Comparison of ENCODE assay signal across 27 cellular contexts in genomic region chr15:100216177-100216576, GRCh38.
DNase-seq lines count a peak whose midpoint lies in the region; ATAC-seq, FAIRE-seq and TF ChIP-seq lines count a peak whose summit lies in the region.
"Had no signal": no experiment of that assay in that cellular context is flagged by ENCODE, and none has a peak within 500 bp of the region (broad histone marks: within the 10 kb centered on the region; RNA-seq: fewer than 3 reads in every experiment).

No MANE protein-coding gene starts in this region.

- H3K27ac ChIP-seq in coronary artery (peak overlapping the region; percentile 69 to 75), lower lobe of right lung (peak overlapping the region; percentile 46), small intestine (ENCODE audit: low read depth in 1 of 2, low read length in 1 of 2) (no peak overlapping the region), brain microvascular endothelial cell (no peak overlapping the region)
- H3K27ac ChIP-seq: SJCRH30, VCaP had no signal

- peak overlapping the region; percentile 15 for H3K4me3 ChIP-seq in coronary artery
- H3K4me3 ChIP-seq in lower lobe of right lung = no peak overlapping the region
- H3K4me3 ChIP-seq in small intestine (ENCODE audit: low read depth in 1 of 2, low read length in 2 of 2) = no peak overlapping the region
- H3K4me3 ChIP-seq in brain microvascular endothelial cell (ENCODE audit: low read depth, low read length) = no peak overlapping the region
- H3K4me3 ChIP-seq: Peyer's patch, SJCRH30, skin epidermis had no signal

- intact Hi-C loops in left cardiac atrium (cut with DNase I) (no loop called here), lower lobe of right lung (cut with DNase I) (no loop called here)

- 19 to 58% (median 32%) methylated on average over 8 of the region's 8 CpGs for WGBS in small intestine, 3 donors

- H3K36me3 ChIP-seq in lower lobe of right lung (no peaks in the 10 kb centered on the region), small intestine (ENCODE audit: control insufficient read depth in 2 of 2, insufficient read depth in 2 of 2, low read length in 2 of 2) (no peaks in the 10 kb centered on the region), brain microvascular endothelial cell (replicated peaks) (no peaks in the 10 kb centered on the region)
- H3K36me3 ChIP-seq: Peyer's patch, SJCRH30 had no signal

- H3K27me3 ChIP-seq in lower lobe of right lung (ENCODE audit: low read depth) = no peaks in the 10 kb centered on the region
- H3K27me3 ChIP-seq in small intestine (ENCODE audit: control insufficient read depth in 2 of 2, insufficient read depth in 2 of 2, low read length in 2 of 2) = no peaks in the 10 kb centered on the region
- H3K27me3 ChIP-seq in brain microvascular endothelial cell (replicated peaks) = no peaks in the 10 kb centered on the region
- H3K27me3 ChIP-seq: Peyer's patch, SJCRH30 had no signal

- DNase-seq in coronary artery (ENCODE audit: low spot score) (no peak), left cardiac atrium (peak; percentile 57), lower lobe of right lung (no peak), small intestine (peak; percentile 33), NCI-H446 treated with DMSO at 0.1 percent for 48 hours (lab: John Stamatoyannopoulos, UW) (no peak), brain microvascular endothelial cell (no peak)
- DNase-seq: activated CD4-positive, alpha-beta T cell treated with anti-CD3 and anti-CD28 coated beads for 4 hours; activated CD8-positive, alpha-beta T cell treated with anti-CD3 and anti-CD28 coated beads, Interleukin-2, amount 10 ng/mL, durations not matched to agents 7 days and 5 days; activated naive CD4-positive, alpha-beta T cell treated with anti-CD3 and anti-CD28 coated beads, Interleukin-2, amount 10 ng/mL, durations not matched to agents 7 days and 5 days; GOT3; kidney glomerular epithelial cell; NCI-H146; NCI-H2107; NCI-H774; SJCRH30; stimulated activated naive CD4-positive, alpha-beta T cell treated with Interleukin-2 at 50 U/mL for 16 hours; T-helper 9 cell had no signal

- no peak for FAIRE-seq in small intestine (lab: Jason Lieb, UNC)
- FAIRE-seq: A204.1, endothelial cell of umbilical vein, G401.6, urothelium cell line had no signal

- peaks cover 6% of the 10 kb centered on the region for H3K4me1 ChIP-seq in lower lobe of right lung
- H3K4me1 ChIP-seq in small intestine (ENCODE audit: control insufficient read depth in 2 of 2, insufficient read depth in 1 of 2, low read depth in 1 of 2, low read length in 1 of 2) = peaks cover 0 to 7% of the 10 kb centered on the region in 2 donors

- in situ Hi-C loops in brain microvascular endothelial cell (cut with HindIII; ENCODE audit: low pct_ligation_motif_present, low sequenced_read_pairs) = no loop called here

- peak; percentile 67 to 76 for ATAC-seq in left cardiac atrium
- peak in 1 of 2 donors; percentile 23 for ATAC-seq in lower lobe of right lung
- no peak for ATAC-seq in HG02938 (IDR thresholded peaks at IDR 0.05; ENCODE audit: unreplicated experiment)
- no peak for ATAC-seq in GM19455 (IDR thresholded peaks at IDR 0.05; ENCODE audit: unreplicated experiment)
- ATAC-seq: activated CD8-positive, alpha-beta T cell treated with anti-CD3 and anti-CD28 coated beads, Interleukin-2, amount 10 ng/mL, durations not matched to agents 7 days and 5 days; activated T-helper 17 cell treated with anti-CD3 and anti-CD28 coated beads, Interleukin-2, amount 50 U/mL, for 72 hours had no signal

- no peaks in the 10 kb centered on the region for H3K9me3 ChIP-seq in lower lobe of right lung
- H3K9me3 ChIP-seq in small intestine (ENCODE audit: control insufficient read depth, low read depth) = no peaks in the 10 kb centered on the region
- H3K9me3 ChIP-seq: Peyer's patch, SJCRH30 had no signal

- TF ChIP-seq CTCF in coronary artery (IDR thresholded peaks at IDR 0.05) (no peak), lower lobe of right lung (IDR thresholded peaks at IDR 0.05) (no peak), brain microvascular endothelial cell (IDR thresholded peaks at IDR 0.05; ENCODE audit: low read depth, low read length, missing control alignments) (no peak)

Comparison
In these comparisons a context has a peak if more than half of its experiments do, and no peak if none do; other contexts are left out.
1. DNase-seq: peak in left cardiac atrium (single experiment) and small intestine (single experiment); none in coronary artery (single experiment), lower lobe of right lung (single experiment), NCI-H446 treated with DMSO at 0.1 percent for 48 hours (single experiment) and brain microvascular endothelial cell (single experiment).
2. H3K27ac ChIP-seq: peak in coronary artery (2 of 2) and lower lobe of right lung (single experiment); none in small intestine (0 of 2) and brain microvascular endothelial cell (single experiment).
3. ATAC-seq: peak in left cardiac atrium (2 of 2); none in HG02938 (single experiment) and GM19455 (single experiment).